ENCODE assay signal across 1 cellular context in the genomic region with DNA sequence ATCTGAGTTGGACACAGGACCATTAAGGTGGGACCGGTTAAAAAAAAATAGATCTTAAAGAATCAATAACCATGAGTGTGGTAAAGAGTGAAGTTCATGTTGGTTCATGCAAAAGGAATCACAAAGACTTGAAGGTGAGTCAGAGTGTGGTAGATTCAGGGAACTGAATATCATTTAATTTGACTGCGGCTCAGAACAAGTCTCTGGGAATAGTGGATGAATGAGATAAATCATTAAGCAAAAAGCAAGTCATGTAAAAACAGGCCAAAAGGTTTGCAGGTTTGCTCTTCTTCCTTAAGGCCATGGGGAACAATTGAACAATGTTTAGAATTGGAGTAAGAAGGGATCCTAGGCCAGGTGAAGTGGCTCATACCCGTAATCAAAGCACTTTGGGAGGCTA.
TF ChIP-seq lines count a peak whose summit lies in the region.

No MANE protein-coding gene starts in this region.

TF ChIP-seq in IMR-90, 13 proteins besides CTCF, POLR2A, EP300 and RAD21 (continued from another document):
- TF ChIP-seq CHD1 (IDR thresholded peaks at IDR 0.05; ENCODE audit: low read depth, low read length) (no peak), RFX5 (IDR thresholded peaks at IDR 0.05; ENCODE audit: low read depth, low read length) (no peak)
- TF ChIP-seq, protein P1, sequence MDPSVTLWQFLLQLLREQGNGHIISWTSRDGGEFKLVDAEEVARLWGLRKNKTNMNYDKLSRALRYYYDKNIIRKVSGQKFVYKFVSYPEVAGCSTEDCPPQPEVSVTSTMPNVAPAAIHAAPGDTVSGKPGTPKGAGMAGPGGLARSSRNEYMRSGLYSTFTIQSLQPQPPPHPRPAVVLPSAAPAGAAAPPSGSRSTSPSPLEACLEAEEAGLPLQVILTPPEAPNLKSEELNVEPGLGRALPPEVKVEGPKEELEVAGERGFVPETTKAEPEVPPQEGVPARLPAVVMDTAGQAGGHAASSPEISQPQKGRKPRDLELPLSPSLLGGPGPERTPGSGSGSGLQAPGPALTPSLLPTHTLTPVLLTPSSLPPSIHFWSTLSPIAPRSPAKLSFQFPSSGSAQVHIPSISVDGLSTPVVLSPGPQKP (IDR thresholded peaks at IDR 0.05; ENCODE audit: borderline replicate concordance, low read depth, low read length): no peak
